Comparison of ENCODE assay signal across 20 cellular contexts in the genomic region with DNA sequence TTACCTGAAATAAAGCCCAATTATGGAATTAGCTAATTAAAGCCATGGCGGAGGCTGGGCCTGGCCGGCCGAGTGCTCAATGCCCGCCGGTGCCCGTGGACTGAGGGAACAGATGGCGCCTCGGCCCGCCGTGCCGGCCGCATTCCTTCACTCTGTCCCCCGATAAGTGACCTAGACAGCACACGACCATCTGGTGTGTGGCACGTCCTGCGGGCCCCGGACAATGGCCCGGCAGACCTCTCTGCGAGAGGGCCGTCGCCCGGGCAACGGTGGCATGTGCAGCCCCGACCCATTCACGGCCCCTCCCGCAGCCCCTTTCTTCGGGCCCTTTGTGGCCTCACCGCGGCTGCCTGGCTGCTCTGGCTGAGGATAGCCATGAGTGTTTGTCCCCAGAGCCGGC.
"Had no signal": no experiment of that assay in that cellular context is flagged by ENCODE, and none has a peak within 500 bp of the region (broad histone marks: within the 10 kb centered on the region; RNA-seq: fewer than 3 reads in every experiment).

No MANE protein-coding gene starts in this region.

- H3K27ac ChIP-seq: adrenal gland, KMS-11, PC-9 had no signal

- H3K4me2 ChIP-seq: KMS-11, PC-9 had no signal

- DNase-seq: activated CD4-positive, alpha-beta T cell treated with anti-CD3 and anti-CD28 coated beads for 48 hours; activated CD4-positive, alpha-beta T cell treated with anti-CD3 and anti-CD28 coated beads, Interleukin-2, amount 50 U/mL, for 4 hours; activated CD4-positive, CD25-positive, alpha-beta regulatory T cell treated with anti-CD3 and anti-CD28 coated beads, Interleukin-2, amount 50 U/mL, for 72 hours; activated CD8-positive, alpha-beta memory T cell treated with anti-CD3 and anti-CD28 coated beads, Interleukin-2, amount 50 U/mL, for 48 hours; activated CD8-positive, alpha-beta T cell treated with anti-CD3 and anti-CD28 coated beads, Interleukin-2, amount 10 ng/mL, durations not matched to agents 7 days and 5 days; activated naive CD4-positive, alpha-beta T cell treated with anti-CD3 and anti-CD28 coated beads, Interleukin-2, amount 50 U/mL, for 16 hours; activated naive CD8-positive, alpha-beta T cell treated with anti-CD3 and anti-CD28 coated beads, Interleukin-2, amount 10 ng/mL, durations not matched to agents 7 days and 5 days; activated T-cell treated with anti-CD3 and anti-CD28 coated beads, Interleukin-2, amount 50 U/mL, for 1 hour; adrenal gland; anterior cingulate cortex; NCI-H1092; NCI-H1417; NCI-H1694 treated with DMSO at 0.1 percent for 48 hours; NCI-H2029 treated with DMSO at 0.1 percent for 48 hours; NCI-H345; NCI-H510A; PC-9; SHP77 treated with DMSO at 0.1 percent for 48 hours had no signal

- H3K27me3 ChIP-seq: adrenal gland had no signal

- H3K9ac ChIP-seq: KMS-11 had no signal

- H3K4me1 ChIP-seq: adrenal gland had no signal

- H2AFZ ChIP-seq: PC-9 had no signal

- H3K4me3 ChIP-seq: adrenal gland, PC-9 had no signal

- H3K9me3 ChIP-seq: adrenal gland had no signal

- ATAC-seq: activated CD8-positive, alpha-beta T cell treated with anti-CD3 and anti-CD28 coated beads, Interleukin-2, amount 10 ng/mL, durations not matched to agents 7 days and 5 days; WTC11 had no signal
